ENCODE assay signal across 1 cellular context in the genomic region with DNA sequence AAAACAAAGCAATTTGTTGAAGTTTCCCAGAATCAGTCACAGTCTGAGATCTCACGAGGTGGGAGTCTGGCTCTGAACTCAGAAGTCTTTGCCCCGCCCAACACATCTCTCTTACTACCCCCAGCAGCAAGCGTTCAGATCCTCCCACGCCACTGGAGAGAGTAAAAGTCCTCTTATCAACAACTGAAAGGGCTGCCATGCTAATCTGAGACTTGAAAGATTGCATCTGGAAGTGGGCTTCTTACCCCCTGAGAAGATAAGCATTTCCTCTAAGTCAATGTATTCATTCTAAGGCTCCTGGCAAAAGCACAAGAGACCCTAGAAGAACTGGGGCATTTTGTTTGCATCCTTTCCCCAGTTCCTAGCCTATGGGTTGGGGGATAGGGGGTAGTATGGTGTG.
TF ChIP-seq lines count a peak whose summit lies in the region.

No MANE protein-coding gene starts in this region.

TF ChIP-seq in H1, 55 proteins besides CTCF, POLR2A, EP300 and RAD21:
- no peak for TF ChIP-seq CBX5 (IDR thresholded peaks at IDR 0.05; ENCODE audit: low read depth, low read length)
- TF ChIP-seq HDAC2 (IDR thresholded peaks at IDR 0.05; ENCODE audit: borderline replicate concordance in 1 of 2, low read depth in 2 of 2, low read length in 2 of 2): 0 out of 4 replicates have a peak, but pooled peaks of 1 of the 2 experiments have one; percentile 13
